In genomic region chr17:31053076-31053475, GRCh38 we compare ENCODE assay signal across 26 cellular contexts. TPM values are rescaled to one million over a fixed set of nuclear protein-coding genes. Genes with fewer than 3 reads are reported as not detected.
A peak's percentile ranks its signal among the peaks of the same experiment; 100 is the strongest.
DNase-seq lines count a peak whose midpoint lies in the region; FAIRE-seq and TF ChIP-seq lines count a peak whose summit lies in the region.
"Had no signal": no experiment of that assay in that cellular context is flagged by ENCODE, and none has a peak within 500 bp of the region (broad histone marks: within the 10 kb centered on the region; RNA-seq: fewer than 3 reads in every experiment).

No MANE protein-coding gene starts in this region.

- peaks cover 23% of the 10 kb centered on the region for H3F3A ChIP-seq in PC-9 (ENCODE audit: insufficient read depth, low read depth)

- dilution Hi-C loops in mammary epithelial cell (cut with HindIII; ENCODE audit: low sequenced_read_pairs), result no loop called here

- H4K20me1 ChIP-seq in PC-9 (ENCODE audit: insufficient read depth) (no peaks in the 10 kb centered on the region), mammary epithelial cell (ENCODE audit: insufficient read depth, low read length) (no peaks in the 10 kb centered on the region)

- peak overlapping the region; percentile 69 for H3K27ac ChIP-seq in PC-9
- peak overlapping the region; percentile 86 for H3K27ac ChIP-seq in mammary epithelial cell (ENCODE audit: insufficient read depth, low read depth, low read length)
- H3K27ac ChIP-seq in muscle layer of duodenum (ENCODE audit: low read length), result peak overlapping the region; percentile 9

- CTCF ChIA-PET in PC-9 (lab: Charles Lee) (no interaction called here), mammary epithelial cell (lab: Charles Lee; ENCODE audit: low non-redundant PET) (interaction anchor here (0.6 kb wide), 1 partner anchor 55 kb away, joined by 3 read pairs; no protein-coding TSS in a partner anchor)

- no peak overlapping the region for H2AFZ ChIP-seq in PC-9
- H2AFZ ChIP-seq in mammary epithelial cell (ENCODE audit: low read depth, low read length), result peak overlapping the region; percentile 75

- H3K9me3 Mint-ChIP-seq in CD14-positive monocyte, result peaks cover 0 to 5% (median 0%) of the 10 kb centered on the region in 7 donors
- H3K9me3 Mint-ChIP-seq: activated CD4-positive, alpha-beta memory T cell treated with anti-CD3 and anti-CD28 coated beads for 36 hours; activated naive CD4-positive, alpha-beta T cell treated with anti-CD3 and anti-CD28 coated beads, Interleukin-2, amount 50 U/mL, for 72 hours; activated T-helper 2 cell treated with anti-CD3 and anti-CD28 coated beads, Interferon-gamma antibody, Interleukin-2, Interleukin-4, amounts not matched to agents 10 μg/mL and 5 μg/mL and 100 μg/mL, durations not matched to agents 14 hours and 24 hours and 36 hours; stimulated activated memory B cell treated with anti-CD40 and anti-IgM and Interleukin-4, amounts not matched to agents 10 μg/mL and 1 μg/mL and 100 μg/mL, for 72 hours had no signal

- no peak for TF ChIP-seq CTCF in CD14-positive monocyte (IDR thresholded peaks at IDR 0.05)
- TF ChIP-seq CTCF in PC-9 (conservative IDR thresholded peaks at IDR 0.05), result no peak
- no peak for TF ChIP-seq CTCF in mammary epithelial cell (conservative IDR thresholded peaks at IDR 0.05 in 1 of 2, IDR thresholded peaks at IDR 0.05 in 1 of 2; ENCODE audit: extremely low read depth in 1 of 2, insufficient read depth in 1 of 2, low read depth in 1 of 2, low read length in 2 of 2)

- H3K4me3 Mint-ChIP-seq in CD14-positive monocyte, result peak overlapping the region in 1 of 2 donors; percentile 7
- H3K4me3 Mint-ChIP-seq: activated CD4-positive, alpha-beta memory T cell treated with anti-CD3 and anti-CD28 coated beads for 36 hours; B cell; stimulated activated memory B cell treated with anti-CD40 and anti-IgM and Interleukin-4, amounts not matched to agents 10 μg/mL and 1 μg/mL and 100 μg/mL, for 72 hours had no signal

- WGBS in mammary epithelial cell (ENCODE audit: low coverage, missing lambda C conversion rate), result 83% methylated on average over 4 of the region's 4 CpGs

- no peaks in the 10 kb centered on the region for H3K9me3 ChIP-seq in PC-9 (ENCODE audit: insufficient read depth, low read depth)
- H3K9me3 ChIP-seq in mammary epithelial cell (replicated peaks; ENCODE audit: insufficient read depth, low read length), result no peaks in the 10 kb centered on the region
- H3K9me3 ChIP-seq in muscle layer of duodenum (ENCODE audit: control insufficient read depth in 1 of 2, low read length in 2 of 2), result peaks cover 0 to 4% of the 10 kb centered on the region in 2 donors
- H3K9me3 ChIP-seq: A549, spleen had no signal

- POLR2A ChIA-PET in PC-9 (lab: Charles Lee; ENCODE audit: unreplicated experiment), result no interaction called here

- intact Hi-C loops in CD14-positive monocyte (cut with micrococcal nuclease) (loop anchor here (2.0 to 5.0 kb wide), 4 partner anchors 14 to 101 kb away; partner anchors contain the start of gene NF1 (in 1 of the 2)), PC-9 (cut with micrococcal nuclease; ENCODE audit: unreplicated experiment) (loop anchor here (2.0 kb wide), 2 partner anchors 20 to 42 kb away; partner anchors contain the start of gene NF1), mammary epithelial cell (cut with micrococcal nuclease) (no loop called here)

- in situ Hi-C loops in mammary epithelial cell (cut with MboI; ENCODE audit: low sequenced_read_pairs in 2 of 2), result no loop called here

- H3K36me3 ChIP-seq in PC-9 (ENCODE audit: low read depth), result no peaks in the 10 kb centered on the region
- H3K36me3 ChIP-seq in mammary epithelial cell (ENCODE audit: insufficient read depth, low read length), result no peaks in the 10 kb centered on the region
- H3K36me3 ChIP-seq in muscle layer of duodenum (ENCODE audit: control insufficient read depth in 1 of 2, insufficient read depth in 2 of 2, low read length in 2 of 2), result peaks cover 0 to 4% of the 10 kb centered on the region in 2 donors

- H3K27ac Mint-ChIP-seq in CD14-positive monocyte, result peak overlapping the region in 6 of 7 donors; percentile 93 to 98 (median 96)
- H3K27ac Mint-ChIP-seq: activated CD4-positive, alpha-beta memory T cell treated with anti-CD3 and anti-CD28 coated beads for 36 hours; activated T-helper 2 cell treated with anti-CD3 and anti-CD28 coated beads, Interferon-gamma antibody, Interleukin-2, Interleukin-4, amounts not matched to agents 10 μg/mL and 5 μg/mL and 100 μg/mL, durations not matched to agents 14 hours and 24 hours and 36 hours; B cell; stimulated activated memory B cell treated with anti-CD40 and anti-IgM and Interleukin-4, amounts not matched to agents 10 μg/mL and 1 μg/mL and 100 μg/mL, for 72 hours had no signal

- no peak overlapping the region for H3K9ac ChIP-seq in mammary epithelial cell (ENCODE audit: insufficient read depth, low read length)

- H3K4me1 ChIP-seq in PC-9 (replicated peaks; ENCODE audit: insufficient read depth) (peaks cover 21% of the 10 kb centered on the region), mammary epithelial cell (ENCODE audit: insufficient read depth, low read length) (peaks cover 19% of the 10 kb centered on the region), muscle layer of duodenum (ENCODE audit: control insufficient read depth in 1 of 2, insufficient read depth in 2 of 2, low read length in 2 of 2) (peaks cover 0 to 6% of the 10 kb centered on the region in 2 donors)

- H3K27me3 ChIP-seq in PC-9 (ENCODE audit: insufficient read depth, low read depth) (no peaks in the 10 kb centered on the region), mammary epithelial cell (ENCODE audit: insufficient read depth, low read length) (no peaks in the 10 kb centered on the region), muscle layer of duodenum (ENCODE audit: low read depth, low read length) (no peaks in the 10 kb centered on the region)
- H3K27me3 ChIP-seq: spleen had no signal

- DNase-seq in CD14-positive monocyte (ENCODE audit: low spot score) (no peak), PC-9 (no peak), mammary epithelial cell (no peak), SIG-M5 (lab: John Stamatoyannopoulos, UW) (no peak), H4 (ENCODE audit: low spot score) (no peak), GM19239 (ENCODE audit: insufficient read length, low spot score) (no peak), SHP77 (lab: John Stamatoyannopoulos, UW) (no peak)
- DNase-seq: activated CD4-positive, alpha-beta memory T cell treated with anti-CD3 and anti-CD28 coated beads for 36 hours; activated CD4-positive, CD25-positive, alpha-beta regulatory T cell; activated CD8-positive, alpha-beta memory T cell treated with anti-CD3 and anti-CD28 coated beads, Interleukin-2, amount 50 U/mL, for 48 hours; DMS153; glutamatergic neuron; NCI-H1092 treated with DMSO at 0.1 percent for 48 hours; NCI-H187 treated with DMSO at 0.1 percent for 48 hours; occipital lobe; RPMI8226; spleen; stimulated activated CD4-positive, alpha-beta T cell treated with anti-CD3 and anti-CD28 coated beads, Interleukin-4, amount 100 ng/mL, for 1 hour; SW 1271 had no signal

- peaks cover 38% of the 10 kb centered on the region for H3K4me1 Mint-ChIP-seq in CD14-positive monocyte
- H3K4me1 Mint-ChIP-seq: stimulated activated memory B cell treated with anti-CD40 and anti-IgM and Interleukin-4, amounts not matched to agents 10 μg/mL and 1 μg/mL and 100 μg/mL, for 72 hours had no signal

- no peaks in the 10 kb centered on the region for H3K27me3 Mint-ChIP-seq in CD14-positive monocyte (ENCODE audit: low read depth in 3 of 3)
- H3K27me3 Mint-ChIP-seq: activated CD4-positive, alpha-beta memory T cell treated with anti-CD3 and anti-CD28 coated beads for 36 hours; B cell; stimulated activated memory B cell treated with anti-CD40 and anti-IgM and Interleukin-4, amounts not matched to agents 10 μg/mL and 1 μg/mL and 100 μg/mL, for 72 hours had no signal

- H3K4me2 ChIP-seq in PC-9 (peak overlapping the region; percentile 46), mammary epithelial cell (ENCODE audit: insufficient read depth, low read depth, low read length) (peak overlapping the region; percentile 67)

- FAIRE-seq in GM19239 (lab: Jason Lieb, UNC), result no peak
- FAIRE-seq: A549 had no signal

- H3K79me2 ChIP-seq in PC-9 (ENCODE audit: low read depth) (no peaks in the 10 kb centered on the region), mammary epithelial cell (ENCODE audit: insufficient read depth, low read length) (no peaks in the 10 kb centered on the region)

- no peaks in the 10 kb centered on the region for H3K9me2 ChIP-seq in PC-9 (ENCODE audit: insufficient read depth)

- BruUV-seq in PC-9 (replicated peaks; lab: Mats Ljungman, UMichigan) (no TSS peak), mammary epithelial cell (replicated peaks; lab: Mats Ljungman, UMichigan) (TSS peak; percentile 53)

- H3K4me3 ChIP-seq in PC-9 (no peak overlapping the region), mammary epithelial cell (replicated peaks in 1 of 3; ENCODE audit: insufficient read depth in 1 of 3, low read depth in 2 of 3, low read length in 3 of 3) (no peak overlapping the region), muscle layer of duodenum (ENCODE audit: low read depth in 1 of 2, low read length in 2 of 2) (no peak overlapping the region)
- H3K4me3 ChIP-seq: A549, lung, spleen had no signal

- peaks cover 0 to 9% of the 10 kb centered on the region in 2 donors for H3K36me3 Mint-ChIP-seq in CD14-positive monocyte
- H3K36me3 Mint-ChIP-seq: activated CD4-positive, alpha-beta memory T cell treated with anti-CD3 and anti-CD28 coated beads for 36 hours; activated naive CD4-positive, alpha-beta T cell treated with anti-CD3 and anti-CD28 coated beads, Interleukin-2, amount 50 U/mL, for 72 hours had no signal

RNA-seq across cellular contexts. Expression of gene NF1, which starts 41.7 kb away (rescaled TPM):
- polyA plus RNA-seq in CD14-positive monocyte (1 to 10 TPM; 1.2 to 2.1 TPM), mammary epithelial cell (27.7 TPM)
- total RNA-seq in PC-9 (2021) (61.0 and 64.0 TPM in 2 replicates), mammary epithelial cell (10 to 100 TPM; 65.3 to 83.9 TPM)
- 178 TPM for polyA minus RNA-seq in mammary epithelial cell
- 12.8 and 23.2 TPM in 2 replicates for total RNA-seq in H4 (2014; rRNA removed; shearing (Covaris generic))

Comparison
In these comparisons a context has a peak if more than half of its experiments do, and no peak if none do; other contexts are left out.
1. H3K27ac ChIP-seq: peak in every context shown above with its lines; median percentile 86 in mammary epithelial cell; 69 in PC-9; 9 in muscle layer of duodenum.